Comparison of ENCODE assay signal across 14 cellular contexts in the genomic region with DNA sequence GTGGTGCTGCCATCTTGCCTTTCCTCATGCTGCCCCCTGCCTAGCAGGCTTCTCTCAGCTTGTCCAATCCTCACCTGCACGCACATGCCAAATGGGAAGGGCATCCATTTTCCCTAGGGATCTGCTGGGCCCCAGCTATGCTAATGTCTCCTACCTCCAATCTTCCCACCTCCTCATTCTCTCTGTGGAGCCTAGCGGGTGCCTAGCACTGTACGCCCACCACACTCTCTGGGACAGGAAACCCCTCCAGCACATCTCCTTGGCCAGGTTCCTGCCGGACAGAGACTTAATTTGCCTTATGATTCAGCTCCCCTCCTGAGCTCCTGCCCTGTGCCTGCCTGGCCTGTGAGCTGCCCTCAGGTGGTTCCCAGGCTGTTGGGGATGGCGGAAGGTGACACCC.
A peak's percentile ranks its signal among the peaks of the same experiment; 100 is the strongest.
DNase-seq lines count a peak whose midpoint lies in the region; ATAC-seq and TF ChIP-seq lines count a peak whose summit lies in the region.
"Had no signal": no experiment of that assay in that cellular context is flagged by ENCODE, and none has a peak within 500 bp of the region (broad histone marks: within the 10 kb centered on the region; RNA-seq: fewer than 3 reads in every experiment).

No MANE protein-coding gene starts in this region.

- no peaks in the 10 kb centered on the region for H3K36me3 ChIP-seq in HEK293 (ENCODE audit: control insufficient read depth in 2 of 2, insufficient read depth in 1 of 2, low read length in 2 of 2)
- H3K36me3 ChIP-seq in naive thymus-derived CD4-positive, alpha-beta T cell (ENCODE audit: control insufficient read depth in 2 of 3, insufficient read depth in 3 of 3, low read length in 3 of 3): no peaks in the 10 kb centered on the region
- H3K36me3 ChIP-seq: BE2C had no signal

- no peak overlapping the region for H3K4me3 ChIP-seq in HEK293 (ENCODE audit: low read depth, low read length)
- no peak overlapping the region for H3K4me3 ChIP-seq in naive thymus-derived CD4-positive, alpha-beta T cell (ENCODE audit: low read length)
- H3K4me3 ChIP-seq: A549, GM23338 had no signal

- no peaks in the 10 kb centered on the region for H3K9me3 ChIP-seq in HEK293 (ENCODE audit: control insufficient read depth, insufficient read depth, low read depth, low read length)
- H3K9me3 ChIP-seq in naive thymus-derived CD4-positive, alpha-beta T cell (ENCODE audit: control insufficient read depth in 2 of 3, low read length in 3 of 3): no peaks in the 10 kb centered on the region
- H3K9me3 ChIP-seq: A549, BE2C had no signal

- no peaks in the 10 kb centered on the region for H3K27me3 ChIP-seq in naive thymus-derived CD4-positive, alpha-beta T cell (ENCODE audit: control insufficient read depth in 2 of 2, insufficient read depth in 2 of 2, low read length in 2 of 2)
- H3K27me3 ChIP-seq: BE2C had no signal

- H3K4me3 Mint-ChIP-seq in T-cell: peak overlapping the region in 1 of 3 donors; percentile 25
- peak overlapping the region in 1 of 10 donors; percentile 2 for H3K4me3 Mint-ChIP-seq in naive thymus-derived CD4-positive, alpha-beta T cell
- no peak overlapping the region for H3K4me3 Mint-ChIP-seq in stimulated activated memory B cell treated with anti-CD40 and anti-IgM and Interleukin-4, amounts not matched to agents 10 μg/mL and 1 μg/mL and 100 μg/mL, for 72 hours
- H3K4me3 Mint-ChIP-seq in activated CD4-positive, alpha-beta memory T cell treated with anti-CD3 and anti-CD28 coated beads, Interleukin-2, amount 10 ng/mL, durations not matched to agents 7 days and 5 days: no peak overlapping the region
- H3K4me3 Mint-ChIP-seq in natural killer cell treated with Interleukin-12 subunit alpha and Interleukin-12 subunit beta and Interleukin-15 and Interleukin-18, amount 100 ng/mL, for 72 hours: no peak overlapping the region
- H3K4me3 Mint-ChIP-seq: CD4-positive, alpha-beta T cell; GM23338; H9 had no signal

- no peaks in the 10 kb centered on the region for H3K27me3 Mint-ChIP-seq in T-cell
- peaks cover 0 to 3% (median 0%) of the 10 kb centered on the region in 5 donors for H3K27me3 Mint-ChIP-seq in naive thymus-derived CD4-positive, alpha-beta T cell
- H3K27me3 Mint-ChIP-seq in stimulated activated memory B cell treated with anti-CD40 and anti-IgM and Interleukin-4, amounts not matched to agents 10 μg/mL and 1 μg/mL and 100 μg/mL, for 72 hours: peaks cover 11% of the 10 kb centered on the region
- H3K27me3 Mint-ChIP-seq in activated CD4-positive, alpha-beta memory T cell treated with anti-CD3 and anti-CD28 coated beads, Interleukin-2, amount 10 ng/mL, durations not matched to agents 7 days and 5 days: peaks cover 3% of the 10 kb centered on the region
- H3K27me3 Mint-ChIP-seq in natural killer cell treated with Interleukin-12 subunit alpha and Interleukin-12 subunit beta and Interleukin-15 and Interleukin-18, amount 100 ng/mL, for 72 hours: peaks cover 0 to 4% of the 10 kb centered on the region in 2 donors
- H3K27me3 Mint-ChIP-seq: CD4-positive, alpha-beta T cell had no signal

- H3K36me3 Mint-ChIP-seq in T-cell: no peaks in the 10 kb centered on the region
- no peaks in the 10 kb centered on the region for H3K36me3 Mint-ChIP-seq in naive thymus-derived CD4-positive, alpha-beta T cell
- H3K36me3 Mint-ChIP-seq in stimulated activated memory B cell treated with anti-CD40 and anti-IgM and Interleukin-4, amounts not matched to agents 10 μg/mL and 1 μg/mL and 100 μg/mL, for 72 hours: no peaks in the 10 kb centered on the region
- no peaks in the 10 kb centered on the region for H3K36me3 Mint-ChIP-seq in activated CD4-positive, alpha-beta memory T cell treated with anti-CD3 and anti-CD28 coated beads, Interleukin-2, amount 10 ng/mL, durations not matched to agents 7 days and 5 days (ENCODE audit: low read depth)
- no peaks in the 10 kb centered on the region for H3K36me3 Mint-ChIP-seq in natural killer cell treated with Interleukin-12 subunit alpha and Interleukin-12 subunit beta and Interleukin-15 and Interleukin-18, amount 100 ng/mL, for 72 hours

- H3K27ac ChIP-seq in HEK293 (ENCODE audit: extremely low read depth, low read depth, low read length): no peak overlapping the region
- no peak overlapping the region for H3K27ac ChIP-seq in naive thymus-derived CD4-positive, alpha-beta T cell (ENCODE audit: low read depth, low read length)
- H3K27ac ChIP-seq: A549 had no signal

- H3K4me1 Mint-ChIP-seq in T-cell: peaks cover 29 to 37% (median 32%) of the 10 kb centered on the region in 3 donors
- peaks cover 23 to 51% (median 37%) of the 10 kb centered on the region in 7 donors for H3K4me1 Mint-ChIP-seq in naive thymus-derived CD4-positive, alpha-beta T cell
- H3K4me1 Mint-ChIP-seq in stimulated activated memory B cell treated with anti-CD40 and anti-IgM and Interleukin-4, amounts not matched to agents 10 μg/mL and 1 μg/mL and 100 μg/mL, for 72 hours: peaks cover 19% of the 10 kb centered on the region
- H3K4me1 Mint-ChIP-seq in activated CD4-positive, alpha-beta memory T cell treated with anti-CD3 and anti-CD28 coated beads, Interleukin-2, amount 10 ng/mL, durations not matched to agents 7 days and 5 days: peaks cover 16% of the 10 kb centered on the region
- H3K4me1 Mint-ChIP-seq in natural killer cell treated with Interleukin-12 subunit alpha and Interleukin-12 subunit beta and Interleukin-15 and Interleukin-18, amount 100 ng/mL, for 72 hours (ENCODE audit: low read depth in 2 of 2): peaks cover 13 to 21% of the 10 kb centered on the region in 2 donors

- intact Hi-C loops in naive thymus-derived CD4-positive, alpha-beta T cell (cut with micrococcal nuclease): no loop called here

- in situ Hi-C loops in GM13976 (cut with MboI; ENCODE audit: low sequenced_read_pairs, unreplicated experiment): no loop called here

- no peaks in the 10 kb centered on the region for H3K9me3 Mint-ChIP-seq in T-cell
- peaks cover 0 to 2% (median 0%) of the 10 kb centered on the region in 11 donors for H3K9me3 Mint-ChIP-seq in naive thymus-derived CD4-positive, alpha-beta T cell
- H3K9me3 Mint-ChIP-seq in stimulated activated memory B cell treated with anti-CD40 and anti-IgM and Interleukin-4, amounts not matched to agents 10 μg/mL and 1 μg/mL and 100 μg/mL, for 72 hours: no peaks in the 10 kb centered on the region
- H3K9me3 Mint-ChIP-seq in activated CD4-positive, alpha-beta memory T cell treated with anti-CD3 and anti-CD28 coated beads, Interleukin-2, amount 10 ng/mL, durations not matched to agents 7 days and 5 days: no peaks in the 10 kb centered on the region
- no peaks in the 10 kb centered on the region for H3K9me3 Mint-ChIP-seq in natural killer cell treated with Interleukin-12 subunit alpha and Interleukin-12 subunit beta and Interleukin-15 and Interleukin-18, amount 100 ng/mL, for 72 hours
- H3K9me3 Mint-ChIP-seq: CD4-positive, alpha-beta T cell; GM23338; H9 had no signal

- H3K4me1 ChIP-seq in HEK293 (ENCODE audit: control insufficient read depth, insufficient read depth, low read length): no peaks in the 10 kb centered on the region
- H3K4me1 ChIP-seq in naive thymus-derived CD4-positive, alpha-beta T cell (ENCODE audit: control insufficient read depth in 2 of 2, insufficient read depth in 2 of 2, low read length in 2 of 2): peaks cover 9 to 26% of the 10 kb centered on the region in 2 donors
- H3K4me1 ChIP-seq: A549 had no signal

- CTCF ChIA-PET in HEK293 (lab: Yijun Ruan, JAX): no interaction called here
- CTCF ChIA-PET in T-cell (lab: Charles Lee): no interaction called here
- CTCF ChIA-PET in naive thymus-derived CD4-positive, alpha-beta T cell (lab: Charles Lee): interaction anchor here (3.7 kb wide), 1 partner anchor 77 kb away, joined by 25 read pairs; the partner anchor contains the start of gene WNT11
- CTCF ChIA-PET in activated CD4-positive, alpha-beta memory T cell treated with anti-CD3 and anti-CD28 coated beads, Interleukin-2, amount 10 ng/mL, durations not matched to agents 7 days and 5 days (lab: Charles Lee): interaction anchor here (1.1 kb wide), 1 partner anchor 78 kb away, joined by 3 read pairs; no protein-coding TSS in a partner anchor

- H3K27ac Mint-ChIP-seq in T-cell: peak overlapping the region; percentile 40 to 53
- H3K27ac Mint-ChIP-seq in naive thymus-derived CD4-positive, alpha-beta T cell: peak overlapping the region in 5 of 9 donors; percentile 56 to 81 (median 61)
- H3K27ac Mint-ChIP-seq in stimulated activated memory B cell treated with anti-CD40 and anti-IgM and Interleukin-4, amounts not matched to agents 10 μg/mL and 1 μg/mL and 100 μg/mL, for 72 hours: no peak overlapping the region
- H3K27ac Mint-ChIP-seq in activated CD4-positive, alpha-beta memory T cell treated with anti-CD3 and anti-CD28 coated beads, Interleukin-2, amount 10 ng/mL, durations not matched to agents 7 days and 5 days: no peak overlapping the region
- no peak overlapping the region for H3K27ac Mint-ChIP-seq in natural killer cell treated with Interleukin-12 subunit alpha and Interleukin-12 subunit beta and Interleukin-15 and Interleukin-18, amount 100 ng/mL, for 72 hours
- H3K27ac Mint-ChIP-seq: GM23338, H9 had no signal

- DNase-seq in T-cell: no peak
- no peak for DNase-seq in naive thymus-derived CD4-positive, alpha-beta T cell
- DNase-seq in activated CD4-positive, alpha-beta memory T cell treated with anti-CD3 and anti-CD28 coated beads, Interleukin-2, amount 10 ng/mL, durations not matched to agents 7 days and 5 days: no peak
- no peak for DNase-seq in natural killer cell treated with Interleukin-12 subunit alpha and Interleukin-12 subunit beta and Interleukin-15 and Interleukin-18, amount 100 ng/mL, for 72 hours (ENCODE audit: low spot score)
- DNase-seq in GM13976 (ENCODE audit: low spot score): no peak
- DNase-seq: BE2C; Calu3; CD4-positive, alpha-beta T cell; DMS 273 treated with DMSO at 0.1 percent for 48 hours; H9 had no signal

- ATAC-seq in T-cell (replicated peaks in 1 of 4): no peak
- ATAC-seq in naive thymus-derived CD4-positive, alpha-beta T cell: no peak
- no peak for ATAC-seq in stimulated activated memory B cell treated with anti-CD40 and anti-IgM and Interleukin-4, amounts not matched to agents 10 μg/mL and 1 μg/mL and 100 μg/mL, for 72 hours
- ATAC-seq in natural killer cell treated with Interleukin-12 subunit alpha and Interleukin-12 subunit beta and Interleukin-15 and Interleukin-18, amount 100 ng/mL, for 72 hours: no peak
- ATAC-seq: GM23338 had no signal

- TF ChIP-seq CTCF in HEK293 (tag by site-specific recombination; IDR thresholded peaks at IDR 0.05) (no peak), GM13976 (IDR thresholded peaks at IDR 0.05; ENCODE audit: borderline replicate concordance, control extremely low read depth, extremely low read depth, insufficient read depth, missing control alignments) (no peak)

- POLR2A ChIA-PET in HEK293 (lab: Yijun Ruan, JAX): no interaction called here
- POLR2A ChIA-PET in T-cell (lab: Charles Lee): no interaction called here
- POLR2A ChIA-PET in naive thymus-derived CD4-positive, alpha-beta T cell (lab: Charles Lee): interaction anchor here (0.9 kb wide), 1 partner anchor 64 kb away, joined by 4 read pairs; no protein-coding TSS in a partner anchor
- POLR2A ChIA-PET in activated CD4-positive, alpha-beta memory T cell treated with anti-CD3 and anti-CD28 coated beads, Interleukin-2, amount 10 ng/mL, durations not matched to agents 7 days and 5 days (lab: Charles Lee): no interaction called here

TF ChIP-seq in HEK293, 187 proteins besides CTCF, POLR2A, EP300 and RAD21 (continues in another document):
- TF ChIP-seq EGR2 (tag by site-specific recombination; IDR thresholded peaks at IDR 0.05; ENCODE audit: low read depth) (peak; percentile 72), ZNF544 (tag by site-specific recombination; IDR thresholded peaks at IDR 0.05) (no peak)

Comparison
In these comparisons a context has a peak if more than half of its experiments do, and no peak if none do; other contexts are left out.
1. H3K27ac Mint-ChIP-seq: peak in T-cell (2 of 2) and naive thymus-derived CD4-positive, alpha-beta T cell (5 of 9); none in stimulated activated memory B cell treated with anti-CD40 and anti-IgM and Interleukin-4, amounts not matched to agents 10 μg/mL and 1 μg/mL and 100 μg/mL, for 72 hours (single experiment), activated CD4-positive, alpha-beta memory T cell treated with anti-CD3 and anti-CD28 coated beads, Interleukin-2, amount 10 ng/mL, durations not matched to agents 7 days and 5 days (single experiment) and natural killer cell treated with Interleukin-12 subunit alpha and Interleukin-12 subunit beta and Interleukin-15 and Interleukin-18, amount 100 ng/mL, for 72 hours (0 of 2).
2. CTCF ChIA-PET loops: an anchor here in naive thymus-derived CD4-positive, alpha-beta T cell (3.7 kb wide) and activated CD4-positive, alpha-beta memory T cell treated with anti-CD3 and anti-CD28 coated beads, Interleukin-2, amount 10 ng/mL, durations not matched to agents 7 days and 5 days (1.1 kb wide); none called in HEK293 and T-cell.